Comparison of ENCODE assay signal across 8 cellular contexts in the genomic region with DNA sequence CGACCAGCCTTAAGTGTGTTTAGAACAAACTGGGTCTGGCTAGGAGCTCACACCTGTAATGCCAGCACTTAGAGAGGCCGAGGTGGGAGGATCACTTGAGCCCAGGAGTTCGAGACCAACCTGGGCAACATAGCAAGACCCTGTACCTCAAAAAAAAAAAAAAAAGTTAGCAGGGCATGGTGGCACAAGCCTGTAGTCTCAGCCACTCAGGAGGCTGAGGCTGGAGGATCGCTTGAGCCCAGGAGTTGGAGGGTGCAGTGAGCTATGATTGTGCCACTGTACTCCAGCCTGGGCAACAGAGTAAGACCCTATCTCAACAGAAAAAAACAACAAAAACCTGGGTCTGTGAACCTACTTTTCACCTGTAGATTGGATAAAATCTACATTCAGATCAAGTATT.
"Had no signal": no experiment of that assay in that cellular context is flagged by ENCODE, and none has a peak within 500 bp of the region (broad histone marks: within the 10 kb centered on the region; RNA-seq: fewer than 3 reads in every experiment).

No MANE protein-coding gene starts in this region.

- ATAC-seq: heart left ventricle; left colon; pancreas; stimulated activated memory B cell treated with anti-CD40 and anti-IgM and Interleukin-4, amounts not matched to agents 10 μg/mL and 1 μg/mL and 100 μg/mL, for 72 hours had no signal

- H3K4me3 Mint-ChIP-seq: endodermal cell; mesothelial cell of epicardium; stimulated activated memory B cell treated with anti-CD40 and anti-IgM and Interleukin-4, amounts not matched to agents 10 μg/mL and 1 μg/mL and 100 μg/mL, for 72 hours had no signal

- H3K27ac Mint-ChIP-seq: endodermal cell; mesothelial cell of epicardium; stimulated activated memory B cell treated with anti-CD40 and anti-IgM and Interleukin-4, amounts not matched to agents 10 μg/mL and 1 μg/mL and 100 μg/mL, for 72 hours had no signal

- H3K36me3 ChIP-seq: SJCRH30 had no signal

- H3K27me3 ChIP-seq: heart left ventricle, pancreas, SJCRH30 had no signal

- H3K9me3 ChIP-seq: heart left ventricle, pancreas, SJCRH30 had no signal

- H3K27me3 Mint-ChIP-seq: stimulated activated memory B cell treated with anti-CD40 and anti-IgM and Interleukin-4, amounts not matched to agents 10 μg/mL and 1 μg/mL and 100 μg/mL, for 72 hours had no signal

- H3K4me3 ChIP-seq: heart left ventricle, lung, pancreas, SJCRH30 had no signal

- H3K4me1 ChIP-seq: pancreas, SJCRH30 had no signal

- DNase-seq: endodermal cell, heart left ventricle, left colon, pancreas, SJCRH30 had no signal

- H3K4me1 Mint-ChIP-seq: endodermal cell, mesothelial cell of epicardium had no signal

- H3K27ac ChIP-seq: heart left ventricle, pancreas, SJCRH30 had no signal
